ENCODE assay signal across 16 cellular contexts in the genomic region with DNA sequence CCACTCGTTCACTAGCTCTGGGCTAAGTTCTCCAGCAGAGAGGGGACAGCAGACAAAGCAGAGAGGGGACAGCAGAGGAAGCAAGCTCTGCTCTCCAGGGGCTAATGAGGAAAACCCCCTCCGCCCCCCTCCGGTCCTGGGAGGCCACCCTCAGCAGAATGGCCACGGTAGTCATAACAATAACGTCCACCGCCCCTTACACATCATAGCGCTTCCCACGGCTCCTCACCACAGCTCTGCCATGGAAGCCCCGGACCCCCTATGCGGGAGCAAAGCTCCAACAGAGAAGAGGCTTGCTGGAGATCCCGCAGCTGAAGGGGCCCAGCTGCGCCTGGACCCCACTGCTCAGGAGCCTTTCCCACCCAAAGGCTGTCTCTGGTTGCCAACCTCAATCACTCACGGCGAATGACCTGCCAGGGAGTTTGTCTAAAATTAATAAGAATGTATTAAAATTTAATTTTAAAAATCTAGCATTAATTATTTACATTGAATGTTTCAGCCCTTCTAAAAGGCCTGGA. TPM values are rescaled to one million over a fixed set of nuclear protein-coding genes. Genes with fewer than 3 reads are reported as not detected.
A peak's percentile ranks its signal among the peaks of the same experiment; 100 is the strongest.
DNase-seq lines count a peak whose midpoint lies in the region; ATAC-seq and TF ChIP-seq lines count a peak whose summit lies in the region.
"Had no signal": no experiment of that assay in that cellular context is flagged by ENCODE, and none has a peak within 500 bp of the region (broad histone marks: within the 10 kb centered on the region; RNA-seq: fewer than 3 reads in every experiment).

No MANE protein-coding gene starts in this region.

- no peak; the same call in 2 of the 3 replicates for ATAC-seq in GM23338
- ATAC-seq in Panc1 = peak; percentile 37
- no peak for ATAC-seq in sciatic nerve

- H3K23ac ChIP-seq in mesendoderm (ENCODE audit: low read length) = no peak overlapping the region

- no peak overlapping the region for H3K4ac ChIP-seq in mesendoderm (ENCODE audit: low read depth, low read length)

- H4K20me1 ChIP-seq in GM23338 (replicated peaks; ENCODE audit: insufficient read depth) (no peaks in the 10 kb centered on the region), hepatocyte (ENCODE audit: insufficient read depth, poor library complexity, severe bottlenecking) (no peaks in the 10 kb centered on the region)

- H3K9me2 ChIP-seq in GM23338 (ENCODE audit: insufficient read depth) (no peaks in the 10 kb centered on the region), hepatocyte (replicated peaks; ENCODE audit: insufficient read depth) (no peaks in the 10 kb centered on the region)

- no peak overlapping the region for H2BK5ac ChIP-seq in mesendoderm (ENCODE audit: low read length)

- H3K56ac ChIP-seq in mesendoderm (ENCODE audit: low read length) = no peak overlapping the region

- no peak overlapping the region for H3K27ac ChIP-seq in GM23338 (ENCODE audit: low read depth)
- H3K27ac ChIP-seq in Panc1 (ENCODE audit: low read length) = peak overlapping the region; percentile 82
- no peak overlapping the region for H3K27ac ChIP-seq in hepatocyte
- H3K27ac ChIP-seq in mesendoderm (ENCODE audit: low read depth, low read length) = no peak overlapping the region
- H3K27ac ChIP-seq: skin epidermis had no signal

- CTCF ChIA-PET in Panc1 (lab: Charles Lee) = no interaction called here

- TF ChIP-seq CTCF in GM23338 (conservative IDR thresholded peaks at IDR 0.05; ENCODE audit: low read depth in 2 of 2) = no peak
- TF ChIP-seq CTCF in Panc1 (IDR thresholded peaks at IDR 0.05) = no peak
- no peak for TF ChIP-seq CTCF in hepatocyte (IDR thresholded peaks at IDR 0.05; ENCODE audit: poor library complexity)
- no peak for TF ChIP-seq CTCF in osteocyte (IDR thresholded peaks at IDR 0.05)

- H3K79me2 ChIP-seq in GM23338 (replicated peaks; ENCODE audit: insufficient read depth) = no peaks in the 10 kb centered on the region
- no peaks in the 10 kb centered on the region for H3K79me2 ChIP-seq in hepatocyte
- H3K79me2 ChIP-seq in mesendoderm (ENCODE audit: control insufficient read depth, insufficient read depth, low read length) = no peaks in the 10 kb centered on the region

- peaks cover 51% of the 10 kb centered on the region for H3K27me3 Mint-ChIP-seq in GM23338 (ENCODE audit: insufficient read depth, low read depth, poor library complexity)
- H3K27me3 Mint-ChIP-seq in osteocyte (ENCODE audit: unreplicated experiment) = peaks cover 12% of the 10 kb centered on the region

- in situ Hi-C loops in Panc1 (cut with HindIII; ENCODE audit: low pct_unique_long_range_greater_than_20kb, low sequenced_read_pairs) = no loop called here

- H3K4me2 ChIP-seq in GM23338 (peak overlapping the region; percentile 87), hepatocyte (peak overlapping the region; percentile 98), mesendoderm (ENCODE audit: low read length) (no peak overlapping the region)

- DNase-seq in GM23338 (ENCODE audit: low spot score) (no peak), Panc1 (ENCODE audit: low read depth, low spot score) (no peak), hepatocyte (ENCODE audit: low spot score) (no peak), osteocyte (ENCODE audit: extremely low spot score, unreplicated experiment) (no peak), mesendoderm (no peak), sciatic nerve (ENCODE audit: low spot score) (no peak), NCI-H1930 (lab: John Stamatoyannopoulos, UW) (no peak)
- DNase-seq: DMS79, KBM-7, kidney, midbrain, NCI-H1092, pancreas had no signal

- intact Hi-C loops in Panc1 (cut with micrococcal nuclease; ENCODE audit: unreplicated experiment) = no loop called here
- intact Hi-C loops in sciatic nerve (cut with DNase I) = no loop called here

- peak overlapping the region; percentile 86 for H2AFZ ChIP-seq in GM23338
- no peak overlapping the region for H2AFZ ChIP-seq in hepatocyte

- H3K27me3 ChIP-seq in GM23338 (ENCODE audit: insufficient read depth) = peaks cover 46% of the 10 kb centered on the region
- H3K27me3 ChIP-seq in Panc1 (ENCODE audit: control insufficient read depth, insufficient read depth, low read length) = no peaks in the 10 kb centered on the region
- peaks cover 59% of the 10 kb centered on the region for H3K27me3 ChIP-seq in hepatocyte
- H3K27me3 ChIP-seq in mesendoderm (ENCODE audit: insufficient read depth, low read length, poor library complexity) = peaks cover 23% of the 10 kb centered on the region
- H3K27me3 ChIP-seq: pancreas had no signal

- H3K36me3 Mint-ChIP-seq in GM23338 (ENCODE audit: low read depth) (no peaks in the 10 kb centered on the region), osteocyte (ENCODE audit: unreplicated experiment) (no peaks in the 10 kb centered on the region)

- H3K18ac ChIP-seq in mesendoderm (ENCODE audit: low read length) = no peak overlapping the region

- H3K4me1 Mint-ChIP-seq in GM23338 (peaks cover 24% of the 10 kb centered on the region), osteocyte (ENCODE audit: unreplicated experiment) (peaks cover 19% of the 10 kb centered on the region)

- H3K9me3 ChIP-seq in Panc1 (ENCODE audit: control insufficient read depth, insufficient read depth, low read depth, low read length) = no peaks in the 10 kb centered on the region
- no peaks in the 10 kb centered on the region for H3K9me3 ChIP-seq in hepatocyte (ENCODE audit: low read depth)
- H3K9me3 ChIP-seq: pancreas had no signal

- H4K5ac ChIP-seq in mesendoderm (ENCODE audit: low read length) = no peak overlapping the region

- POLR2A ChIA-PET in Panc1 (lab: Charles Lee) = interaction anchor here (0.6 to 0.7 kb wide), 2 partner anchors 86 to 163 kb away, joined by 3 to 7 read pairs; no protein-coding TSS in a partner anchor

- H3K4me3 Mint-ChIP-seq in GM23338 = peak overlapping the region; percentile 74
- peak overlapping the region; percentile 66 for H3K4me3 Mint-ChIP-seq in osteocyte (ENCODE audit: unreplicated experiment)
- H3K4me3 Mint-ChIP-seq: B cell had no signal

- no peak overlapping the region for H2AK5ac ChIP-seq in mesendoderm (ENCODE audit: low read length)

- no peak overlapping the region for H2BK15ac ChIP-seq in mesendoderm (replicated peaks; ENCODE audit: low read depth)

- H3K4me3 ChIP-seq in GM23338 (peak overlapping the region; percentile 73), Panc1 (ENCODE audit: low read depth in 2 of 2, low read length in 2 of 2) (peak overlapping the region; percentile 57 to 69), hepatocyte (no peak overlapping the region), mesendoderm (ENCODE audit: low read length) (no peak overlapping the region)

- H4K8ac ChIP-seq in mesendoderm (ENCODE audit: low read depth, low read length) = no peak overlapping the region

- H3K9me3 Mint-ChIP-seq in GM23338 (no peaks in the 10 kb centered on the region), osteocyte (ENCODE audit: unreplicated experiment) (no peaks in the 10 kb centered on the region)

- no TSS peak for BruUV-seq in Panc1 (replicated peaks; lab: Mats Ljungman, UMichigan)

- no peak overlapping the region for H3K9ac ChIP-seq in mesendoderm (ENCODE audit: low read length)

- no peaks in the 10 kb centered on the region for H3F3A ChIP-seq in GM23338 (replicated peaks; ENCODE audit: low read depth)

- H3K36me3 ChIP-seq in GM23338 (ENCODE audit: insufficient read depth) = no peaks in the 10 kb centered on the region
- no peaks in the 10 kb centered on the region for H3K36me3 ChIP-seq in Panc1 (ENCODE audit: control insufficient read depth, insufficient read depth, low read length)
- no peaks in the 10 kb centered on the region for H3K36me3 ChIP-seq in hepatocyte (replicated peaks; ENCODE audit: insufficient read depth, low read depth)
- no peaks in the 10 kb centered on the region for H3K36me3 ChIP-seq in mesendoderm (ENCODE audit: control insufficient read depth, insufficient read depth, low read length)
- H3K36me3 ChIP-seq: pancreas had no signal

- peaks cover 17% of the 10 kb centered on the region for H3K4me1 ChIP-seq in GM23338 (ENCODE audit: insufficient read depth)
- H3K4me1 ChIP-seq in Panc1 (ENCODE audit: control insufficient read depth, insufficient read depth, low read length) = peaks cover 19% of the 10 kb centered on the region
- H3K4me1 ChIP-seq in hepatocyte (ENCODE audit: insufficient read depth) = peaks cover 11% of the 10 kb centered on the region
- peaks cover 3% of the 10 kb centered on the region for H3K4me1 ChIP-seq in mesendoderm (ENCODE audit: control insufficient read depth, low read depth, low read length)

- 52% methylated on average over 14 of the region's 14 CpGs for WGBS in hepatocyte (ENCODE audit: low lambda C conversion rate, missing lambda C conversion rate)
- WGBS in mesendoderm (ENCODE audit: extremely low coverage, insufficient coverage, low lambda C conversion rate) = no CpG with 5 or more reads among the region's 14 CpGs

- H3K27ac Mint-ChIP-seq in GM23338 (no peak overlapping the region), osteocyte (ENCODE audit: unreplicated experiment) (no peak overlapping the region)
- H3K27ac Mint-ChIP-seq: B cell had no signal

- no peak overlapping the region for H2BK120ac ChIP-seq in mesendoderm (ENCODE audit: low read depth, low read length)

- no peaks in the 10 kb centered on the region for H3K79me1 ChIP-seq in mesendoderm (ENCODE audit: low read length)

TF ChIP-seq in GM23338, 12 proteins besides CTCF, POLR2A, EP300 and RAD21 (continues in another document):
- TF ChIP-seq POLR2AphosphoS5 (IDR thresholded peaks at IDR 0.05; ENCODE audit: low read depth) (no peak), ZNF114 (CRISPR knock-in tag; IDR thresholded peaks at IDR 0.05) (no peak), EZH2 (IDR thresholded peaks at IDR 0.05; ENCODE audit: low read depth, unreplicated experiment) (no peak)

RNA-seq across cellular contexts. Expression of gene BEGAIN, which starts 17.4 kb away (rescaled TPM):
- total RNA-seq in GM23338 (2014; rRNA removed; shearing (Covaris generic)) = 2.4 and 6.6 TPM in 2 replicates
- polyA plus RNA-seq in GM23338 (2016; fragmentation: Nextera tagmentation; extraction: Ambion mirVana) = 0.60 and 0.94 TPM in 2 replicates
- 26.5 TPM for total RNA-seq in Panc1 (2021; ENCODE audit: unreplicated experiment)
- polyA plus RNA-seq in Panc1 (2012; ENCODE audit: insufficient read length) = 37.2 TPM
- 0.56 and 1.4 TPM in 2 replicates for total RNA-seq in hepatocyte
- 1.8 and 2.5 TPM in 2 replicates for polyA plus RNA-seq in hepatocyte
- total RNA-seq in osteocyte = 7.0 and 8.5 TPM in 2 replicates
- 0.69 TPM for polyA plus RNA-seq in mesendoderm (2013, experiment 1 of 2)
- 0.81 TPM for polyA plus RNA-seq in mesendoderm (2013, experiment 2 of 2)
- total RNA-seq in sciatic nerve = 12.3 TPM
- total RNA-seq: B cell, RPMI7951 had no signal

Comparison
In these comparisons a context has a peak if more than half of its experiments do, and no peak if none do; other contexts are left out.
1. H3K4me3 ChIP-seq: peak in GM23338 (single experiment) and Panc1 (2 of 2); none in hepatocyte (single experiment) and mesendoderm (single experiment).